8 cellular contexts compared by ENCODE assay signal in genomic region chr5:14946813-14947640, GRCh38.
DNase-seq lines count a peak whose midpoint lies in the region; ATAC-seq and TF ChIP-seq lines count a peak whose summit lies in the region.

No MANE protein-coding gene starts in this region.

- peaks cover 0 to 6% of the 10 kb centered on the region in 2 experiments; a peak in 1 of 4 replicates for H3K4me1 ChIP-seq in HCT116 (ENCODE audit: control insufficient read depth in 1 of 2, insufficient read depth in 2 of 2, low read length in 2 of 2)

- BruUV-seq in HCT116 (replicated peaks; lab: Mats Ljungman, UMichigan) = no TSS peak

- no peaks in the 10 kb centered on the region for H4K20me1 ChIP-seq in HCT116 (ENCODE audit: insufficient read depth)

- no peaks in the 10 kb centered on the region for H3K79me2 ChIP-seq in HCT116 (ENCODE audit: insufficient read depth, low read length)

- no peaks in the 10 kb centered on the region for H3K9me2 ChIP-seq in HCT116 (ENCODE audit: insufficient read depth)

- TF ChIP-seq RAD21 in HCT116 (IDR thresholded peaks at IDR 0.05; ENCODE audit: low read depth) = peak; percentile 43

- no peak overlapping the region for H3K27ac Mint-ChIP-seq in activated T-helper 17 cell treated with anti-CD3 and anti-CD28 coated beads, Interleukin-2, amount 50 U/mL, for 72 hours

- H3K9me3 ChIP-seq in HCT116 (ENCODE audit: control insufficient read depth in 1 of 2, insufficient read depth in 1 of 2, low read depth in 1 of 2, low read length in 2 of 2) = no peaks in the 10 kb centered on the region

- no peaks in the 10 kb centered on the region for H3K36me3 Mint-ChIP-seq in activated T-helper 17 cell treated with anti-CD3 and anti-CD28 coated beads, Interleukin-2, amount 50 U/mL, for 72 hours (ENCODE audit: low read depth)

- no peak overlapping the region for H3K27ac ChIP-seq in HCT116 (ENCODE audit: low read depth, low read length)

- no peak overlapping the region for H3K4me3 ChIP-seq in HCT116 (replicated peaks in 1 of 2; ENCODE audit: low read depth in 1 of 2, low read length in 2 of 2)

- intact Hi-C loops in HCT116 (cut with micrococcal nuclease) = loop anchor here (5.0 kb wide), 1 partner anchor 220 kb away; no protein-coding TSS in a partner anchor

- peaks cover 8% of the 10 kb centered on the region for H3K4me1 Mint-ChIP-seq in activated T-helper 17 cell treated with anti-CD3 and anti-CD28 coated beads, Interleukin-2, amount 50 U/mL, for 72 hours

- peaks cover 4% of the 10 kb centered on the region for H3K27me3 Mint-ChIP-seq in activated T-helper 17 cell treated with anti-CD3 and anti-CD28 coated beads, Interleukin-2, amount 50 U/mL, for 72 hours

- H3K9me3 Mint-ChIP-seq in activated T-helper 17 cell treated with anti-CD3 and anti-CD28 coated beads, Interleukin-2, amount 50 U/mL, for 72 hours = no peaks in the 10 kb centered on the region

- TF ChIP-seq POLR2A in HCT116 (IDR thresholded peaks at IDR 0.05; ENCODE audit: borderline replicate concordance, extremely low read depth, insufficient read depth, insufficient read length) = no peak

- peak; percentile 93 for ATAC-seq in HCT116
- ATAC-seq in activated T-helper 17 cell treated with anti-CD3 and anti-CD28 coated beads, Interleukin-2, amount 50 U/mL, for 72 hours (replicated peaks) = peak; percentile 80

- POLR2A ChIA-PET in HCT116 (lab: Charles Lee) = no interaction called here

- no peaks in the 10 kb centered on the region for H3K36me3 ChIP-seq in HCT116 (ENCODE audit: control insufficient read depth in 1 of 2, insufficient read depth in 2 of 2, low read length in 2 of 2)

- H2AFZ ChIP-seq in HCT116 (ENCODE audit: low read depth, low read length, poor library complexity, severe bottlenecking) = peak overlapping the region; percentile 19

- CTCF ChIA-PET in HCT116 (lab: Charles Lee) = interaction anchor here (0.9 to 2.4 kb wide), 2 partner anchors 15 to 57 kb away, joined by 4 to 5 read pairs; no protein-coding TSS in a partner anchor

- no peaks in the 10 kb centered on the region for H3K27me3 ChIP-seq in HCT116 (ENCODE audit: insufficient read depth, low read length)

- TF ChIP-seq CTCF in HCT116 (IDR thresholded peaks at IDR 0.05 in 2 of 3, conservative IDR thresholded peaks at IDR 0.05 in 1 of 3; ENCODE audit: borderline replicate concordance in 1 of 3, insufficient read depth in 1 of 3, low read depth in 2 of 3, low read length in 2 of 3) = peak; percentile 44 to 60 (median 56); a peak in 5 of 6 replicates

- RAD21 ChIA-PET in HCT116 (lab: Charles Lee; ENCODE audit: low non-redundant PET in 1 of 2, low total read pairs in 2 of 2, uncharacterized antibody in 2 of 2, unreplicated experiment in 2 of 2) = interaction anchor here in 1 of 2 experiments (0.9 kb wide), 1 partner anchor 56 kb away, joined by 4 read pairs; no protein-coding TSS in a partner anchor

- H3K9ac ChIP-seq in HCT116 (ENCODE audit: low read length) = no peak overlapping the region

- no peak overlapping the region for H3K4me3 Mint-ChIP-seq in activated T-helper 17 cell treated with anti-CD3 and anti-CD28 coated beads, Interleukin-2, amount 50 U/mL, for 72 hours

- 0 out of 2 replicates have a peak overlapping the region, but pooled peaks have one; percentile 15 for H3K4me2 ChIP-seq in HCT116 (ENCODE audit: low read length)

- DNase-seq in stimulated activated CD8-positive, alpha-beta memory T cell treated with anti-CD3 and anti-CD28 coated beads, Interleukin-12 subunit alpha, Interleukin-12 subunit beta, amount 100 ng/mL, for 1 hour (ENCODE audit: low read depth) = peak; percentile 7
- no peak for DNase-seq in stimulated activated CD8-positive, alpha-beta memory T cell treated with anti-CD3 and anti-CD28 coated beads, Interleukin-4, amount 100 ng/mL, for 48 hours
- DNase-seq in HCT116 (ENCODE audit: low read depth, low spot score) (peak; percentile 37), NCI-H2196 (lab: John Stamatoyannopoulos, UW; ENCODE audit: unreplicated experiment) (peak; percentile 2), iPS-NIHi7 (ENCODE audit: extremely low spot score) (peak; percentile 62), middle frontal gyrus (ENCODE audit: extremely low spot score, low spot score) (no peak), anterior cingulate cortex (lab: John Stamatoyannopoulos, UW) (no peak)

TF ChIP-seq in HCT116, 20 proteins besides CTCF, POLR2A, EP300 and RAD21:
- no peak for TF ChIP-seq FOSL1 (IDR thresholded peaks at IDR 0.05; ENCODE audit: low read depth)
- TF ChIP-seq, protein P1, sequence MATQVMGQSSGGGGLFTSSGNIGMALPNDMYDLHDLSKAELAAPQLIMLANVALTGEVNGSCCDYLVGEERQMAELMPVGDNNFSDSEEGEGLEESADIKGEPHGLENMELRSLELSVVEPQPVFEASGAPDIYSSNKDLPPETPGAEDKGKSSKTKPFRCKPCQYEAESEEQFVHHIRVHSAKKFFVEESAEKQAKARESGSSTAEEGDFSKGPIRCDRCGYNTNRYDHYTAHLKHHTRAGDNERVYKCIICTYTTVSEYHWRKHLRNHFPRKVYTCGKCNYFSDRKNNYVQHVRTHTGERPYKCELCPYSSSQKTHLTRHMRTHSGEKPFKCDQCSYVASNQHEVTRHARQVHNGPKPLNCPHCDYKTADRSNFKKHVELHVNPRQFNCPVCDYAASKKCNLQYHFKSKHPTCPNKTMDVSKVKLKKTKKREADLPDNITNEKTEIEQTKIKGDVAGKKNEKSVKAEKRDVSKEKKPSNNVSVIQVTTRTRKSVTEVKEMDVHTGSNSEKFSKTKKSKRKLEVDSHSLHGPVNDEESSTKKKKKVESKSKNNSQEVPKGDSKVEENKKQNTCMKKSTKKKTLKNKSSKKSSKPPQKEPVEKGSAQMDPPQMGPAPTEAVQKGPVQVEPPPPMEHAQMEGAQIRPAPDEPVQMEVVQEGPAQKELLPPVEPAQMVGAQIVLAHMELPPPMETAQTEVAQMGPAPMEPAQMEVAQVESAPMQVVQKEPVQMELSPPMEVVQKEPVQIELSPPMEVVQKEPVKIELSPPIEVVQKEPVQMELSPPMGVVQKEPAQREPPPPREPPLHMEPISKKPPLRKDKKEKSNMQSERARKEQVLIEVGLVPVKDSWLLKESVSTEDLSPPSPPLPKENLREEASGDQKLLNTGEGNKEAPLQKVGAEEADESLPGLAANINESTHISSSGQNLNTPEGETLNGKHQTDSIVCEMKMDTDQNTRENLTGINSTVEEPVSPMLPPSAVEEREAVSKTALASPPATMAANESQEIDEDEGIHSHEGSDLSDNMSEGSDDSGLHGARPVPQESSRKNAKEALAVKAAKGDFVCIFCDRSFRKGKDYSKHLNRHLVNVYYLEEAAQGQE (IDR thresholded peaks at IDR 0.05; ENCODE audit: low read depth) = no peak
- TF ChIP-seq CBX3 (IDR thresholded peaks at IDR 0.05; ENCODE audit: low read depth) = peak; percentile 51; the same call in 1 of the 2 replicates
- TF ChIP-seq SIN3A (IDR thresholded peaks at IDR 0.05; ENCODE audit: low read depth) = no peak
- TF ChIP-seq, protein P2, sequence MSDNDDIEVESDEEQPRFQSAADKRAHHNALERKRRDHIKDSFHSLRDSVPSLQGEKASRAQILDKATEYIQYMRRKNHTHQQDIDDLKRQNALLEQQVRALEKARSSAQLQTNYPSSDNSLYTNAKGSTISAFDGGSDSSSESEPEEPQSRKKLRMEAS (IDR thresholded peaks at IDR 0.05) = peak; percentile 18; the same call in 1 of the 2 replicates
- 0 out of 2 replicates have a peak, but pooled peaks have one; percentile 13 for TF ChIP-seq CEBPB (IDR thresholded peaks at IDR 0.05; ENCODE audit: low read depth)
- no peak for TF ChIP-seq EGR1 (IDR thresholded peaks at IDR 0.05; ENCODE audit: low read depth)

Comparison
In these comparisons a context has a peak if more than half of its experiments do, and no peak if none do; other contexts are left out.
1. DNase-seq: peak in stimulated activated CD8-positive, alpha-beta memory T cell treated with anti-CD3 and anti-CD28 coated beads, Interleukin-12 subunit alpha, Interleukin-12 subunit beta, amount 100 ng/mL, for 1 hour (single experiment), HCT116 (single experiment), NCI-H2196 (single experiment) and iPS-NIHi7 (single experiment); none in stimulated activated CD8-positive, alpha-beta memory T cell treated with anti-CD3 and anti-CD28 coated beads, Interleukin-4, amount 100 ng/mL, for 48 hours (single experiment), middle frontal gyrus (single experiment) and anterior cingulate cortex (0 of 58).